Comparison of ENCODE assay signal across 21 cellular contexts in the genomic region with DNA sequence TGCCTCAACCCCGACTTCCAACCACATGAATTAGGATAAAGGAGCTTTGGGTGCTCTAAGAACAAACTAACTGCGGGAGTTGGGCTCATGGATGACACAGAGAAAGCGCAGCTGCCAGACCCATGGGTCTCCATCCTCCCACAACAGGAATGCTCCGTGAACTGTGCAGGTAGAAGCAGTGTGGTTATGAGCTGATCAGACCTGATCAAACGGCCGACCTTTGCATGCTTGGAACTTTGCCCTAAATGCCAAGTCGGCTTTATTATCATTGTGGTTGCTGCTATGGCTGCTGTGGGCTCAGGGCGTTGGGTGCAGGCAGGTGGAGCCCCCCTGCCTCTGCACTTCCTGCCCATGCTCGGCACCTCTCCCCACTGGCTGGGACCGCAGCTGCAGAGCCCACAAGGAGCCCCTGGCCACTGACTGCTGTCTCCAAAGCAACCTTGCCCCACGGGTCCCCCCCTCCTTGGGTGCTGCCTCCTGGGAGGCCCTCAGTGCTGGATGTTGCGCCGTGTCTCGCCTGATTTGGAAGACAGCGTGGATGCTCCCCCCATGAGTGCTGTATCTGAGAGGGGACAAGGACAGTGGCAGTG. TPM values are rescaled to one million over a fixed set of nuclear protein-coding genes. Genes with fewer than 3 reads are reported as not detected.
DNase-seq lines count a peak whose midpoint lies in the region; ATAC-seq and TF ChIP-seq lines count a peak whose summit lies in the region.
"Had no signal": no experiment of that assay in that cellular context is flagged by ENCODE, and none has a peak within 500 bp of the region (broad histone marks: within the 10 kb centered on the region; RNA-seq: fewer than 3 reads in every experiment).

No MANE protein-coding gene starts in this region.

- H3K79me2 ChIP-seq in Loucy (ENCODE audit: insufficient read depth, low read length): no peaks in the 10 kb centered on the region

- POLR2A ChIA-PET in naive thymus-derived CD4-positive, alpha-beta T cell (lab: Charles Lee): no interaction called here

- H3K9me3 ChIP-seq in BLaER1: peaks cover 27% of the 10 kb centered on the region
- H3K9me3 ChIP-seq in Loucy (ENCODE audit: insufficient read depth, low read depth, low read length): peaks cover under 1% of the 10 kb centered on the region; the same call in 1 of the 2 replicates
- no peaks in the 10 kb centered on the region for H3K9me3 ChIP-seq in naive thymus-derived CD4-positive, alpha-beta T cell (ENCODE audit: control insufficient read depth in 2 of 3, low read length in 3 of 3)
- H3K9me3 ChIP-seq: ascending aorta had no signal

- peaks cover 0 to 33% (median 9%) of the 10 kb centered on the region in 7 donors for H3K4me1 Mint-ChIP-seq in naive thymus-derived CD4-positive, alpha-beta T cell

- no peaks in the 10 kb centered on the region for H3F3A ChIP-seq in Loucy (ENCODE audit: low read depth)

- H3K9ac ChIP-seq in BLaER1: no peak overlapping the region
- peak overlapping the region; percentile 37 for H3K9ac ChIP-seq in Loucy (ENCODE audit: low read depth, low read length, poor library complexity, severe bottlenecking)

- H3K4me1 ChIP-seq in BLaER1: peaks cover 44% of the 10 kb centered on the region
- peaks cover 21% of the 10 kb centered on the region for H3K4me1 ChIP-seq in Loucy (ENCODE audit: insufficient read depth, low read length, poor library complexity, severe bottlenecking)
- H3K4me1 ChIP-seq in naive thymus-derived CD4-positive, alpha-beta T cell (ENCODE audit: control insufficient read depth in 2 of 2, insufficient read depth in 2 of 2, low read length in 2 of 2): peaks cover 0 to 19% of the 10 kb centered on the region in 2 donors
- H3K4me1 ChIP-seq: foreskin keratinocyte had no signal

- intact Hi-C loops in naive thymus-derived CD4-positive, alpha-beta T cell (cut with micrococcal nuclease): no loop called here

- peaks cover 0 to under 1% (median 0%) of the 10 kb centered on the region in 5 donors for H3K36me3 Mint-ChIP-seq in naive thymus-derived CD4-positive, alpha-beta T cell

- peak overlapping the region; percentile 84 for H3K4me2 ChIP-seq in BLaER1
- H3K4me2 ChIP-seq in Loucy (ENCODE audit: low read depth, low read length, poor library complexity, severe bottlenecking): peak overlapping the region; percentile 73

- in situ Hi-C loops in G401 (cut with HindIII; ENCODE audit: low sequenced_read_pairs): no loop called here

- peaks cover 0 to 7% (median 0%) of the 10 kb centered on the region in 11 donors for H3K9me3 Mint-ChIP-seq in naive thymus-derived CD4-positive, alpha-beta T cell

- H3K4me3 Mint-ChIP-seq in naive thymus-derived CD4-positive, alpha-beta T cell: no peak overlapping the region
- H3K4me3 Mint-ChIP-seq: activated CD4-positive, alpha-beta T cell treated with anti-CD3 and anti-CD28 coated beads, Interleukin-2, amount 10 ng/mL, durations not matched to agents 7 days and 5 days had no signal

- no peak overlapping the region for H3K27ac ChIP-seq in BLaER1
- no peak overlapping the region for H3K27ac ChIP-seq in naive thymus-derived CD4-positive, alpha-beta T cell (ENCODE audit: low read depth, low read length)
- H3K27ac ChIP-seq: ascending aorta, foreskin keratinocyte, left ventricle myocardium inferior had no signal

- peaks cover 40 to 69% (median 45%) of the 10 kb centered on the region in 5 donors for H3K27me3 Mint-ChIP-seq in naive thymus-derived CD4-positive, alpha-beta T cell

- CTCF ChIA-PET in naive thymus-derived CD4-positive, alpha-beta T cell (lab: Charles Lee): no interaction called here

- DNase-seq in activated gamma-delta T cell (lab: John Stamatoyannopoulos, UW) (peak; percentile 14), amniotic stem cell (lab: John Stamatoyannopoulos, UW) (no peak), NCI-H187 (lab: John Stamatoyannopoulos, UW) (no peak), G401 (ENCODE audit: low spot score) (no peak)
- peak in 1 of 9 donors; percentile 1 for DNase-seq in naive thymus-derived CD4-positive, alpha-beta T cell
- DNase-seq: ACHN; activated CD4-positive, alpha-beta T cell treated with anti-CD3 and anti-CD28 coated beads, Interleukin-2, amount 10 ng/mL, durations not matched to agents 7 days and 5 days; COR-L47; foreskin keratinocyte; GDM1; HCEC 1CT; left ventricle myocardium inferior; NCI-H1694 treated with DMSO at 0.1 percent for 48 hours; NCI-H524; T1000 had no signal

- H3K36me3 ChIP-seq in BLaER1 (no peaks in the 10 kb centered on the region), Loucy (ENCODE audit: insufficient read depth, low read length) (no peaks in the 10 kb centered on the region)
- H3K36me3 ChIP-seq in naive thymus-derived CD4-positive, alpha-beta T cell (ENCODE audit: control insufficient read depth in 2 of 3, insufficient read depth in 3 of 3, low read length in 3 of 3): no peaks in the 10 kb centered on the region
- H3K36me3 ChIP-seq: ascending aorta, left ventricle myocardium inferior had no signal

- peak overlapping the region; percentile 28; the same call in 1 of the 2 replicates for H2AFZ ChIP-seq in Loucy (ENCODE audit: low read length)

- H3K4me3 ChIP-seq in BLaER1 (0 out of 2 replicates have a peak overlapping the region, but pooled peaks have one; percentile 36), Loucy (ENCODE audit: low read length, poor library complexity, severe bottlenecking) (peak overlapping the region; percentile 43)
- no peak overlapping the region for H3K4me3 ChIP-seq in naive thymus-derived CD4-positive, alpha-beta T cell (ENCODE audit: low read length)
- H3K4me3 ChIP-seq: ascending aorta, left ventricle myocardium inferior had no signal

- H3K27me3 ChIP-seq in BLaER1: peaks cover 53% of the 10 kb centered on the region
- H3K27me3 ChIP-seq in Loucy (ENCODE audit: insufficient read depth, low read length, poor library complexity, severe bottlenecking): no peaks in the 10 kb centered on the region
- no peaks in the 10 kb centered on the region for H3K27me3 ChIP-seq in naive thymus-derived CD4-positive, alpha-beta T cell (ENCODE audit: control insufficient read depth in 2 of 2, insufficient read depth in 2 of 2, low read length in 2 of 2)

- peak; percentile 41 for ATAC-seq in naive thymus-derived CD4-positive, alpha-beta T cell
- ATAC-seq in GM21515 (IDR thresholded peaks at IDR 0.05; ENCODE audit: unreplicated experiment): no peak
- ATAC-seq: foreskin keratinocyte had no signal

- H3K9me2 ChIP-seq in Loucy (replicated peaks; ENCODE audit: low read depth, low read length): no peaks in the 10 kb centered on the region

- H3K27ac Mint-ChIP-seq in naive thymus-derived CD4-positive, alpha-beta T cell: no peak overlapping the region
- H3K27ac Mint-ChIP-seq: activated CD4-positive, alpha-beta T cell treated with anti-CD3 and anti-CD28 coated beads, Interleukin-2, amount 10 ng/mL, durations not matched to agents 7 days and 5 days had no signal

- H4K20me1 ChIP-seq in BLaER1 (no peaks in the 10 kb centered on the region), Loucy (ENCODE audit: insufficient read depth, low read length, poor library complexity, severe bottlenecking) (no peaks in the 10 kb centered on the region)

- no peak for TF ChIP-seq CTCF in Loucy (conservative IDR thresholded peaks at IDR 0.05; ENCODE audit: low read length)

RNA-seq across cellular contexts. Expression of gene SLC6A3, which starts 2.6 kb away (rescaled TPM):
- total RNA-seq in naive thymus-derived CD4-positive, alpha-beta T cell: under 1 TPM in 1 of 5 experiments, not detected in 4; 0.07 TPM
- not detected for polyA plus RNA-seq in naive thymus-derived CD4-positive, alpha-beta T cell
- not detected in 2 replicates for total RNA-seq in G401 (2014; rRNA removed; shearing (Covaris generic))
- total RNA-seq: ascending aorta, foreskin keratinocyte, left ventricle myocardium inferior, MCF 10A, SK-MEL-5 had no signal
- polyA plus RNA-seq: foreskin keratinocyte had no signal
